9 cellular contexts compared by ENCODE assay signal in genomic region chr13:101627556-101627943, GRCh38.
A peak's percentile ranks its signal among the peaks of the same experiment; 100 is the strongest.
DNase-seq lines count a peak whose midpoint lies in the region; ATAC-seq and TF ChIP-seq lines count a peak whose summit lies in the region.
"Had no signal": no experiment of that assay in that cellular context is flagged by ENCODE, and none has a peak within 500 bp of the region (broad histone marks: within the 10 kb centered on the region; RNA-seq: fewer than 3 reads in every experiment).

No MANE protein-coding gene starts in this region.

- H3K27me3 Mint-ChIP-seq in activated CD4-positive, alpha-beta T cell treated with anti-CD3 and anti-CD28 coated beads for 36 hours = peaks cover 13% of the 10 kb centered on the region
- H3K27me3 Mint-ChIP-seq: brain had no signal

- peak; percentile 39 for ATAC-seq in activated CD4-positive, alpha-beta T cell treated with anti-CD3 and anti-CD28 coated beads for 36 hours
- ATAC-seq in HG02763 (IDR thresholded peaks at IDR 0.05; ENCODE audit: unreplicated experiment) (peak; percentile 50), left lung (peak; percentile 86)

- H3K27me3 ChIP-seq in left lung = no peaks in the 10 kb centered on the region

- TF ChIP-seq CTCF in left lung (IDR thresholded peaks at IDR 0.05) = no peak
- no peak for TF ChIP-seq CTCF in GM13976 (IDR thresholded peaks at IDR 0.05; ENCODE audit: borderline replicate concordance, control extremely low read depth, extremely low read depth, insufficient read depth, missing control alignments)

- no peaks in the 10 kb centered on the region for H3K9me3 Mint-ChIP-seq in activated CD4-positive, alpha-beta T cell treated with anti-CD3 and anti-CD28 coated beads for 36 hours (ENCODE audit: low read depth)
- H3K9me3 Mint-ChIP-seq: brain had no signal

- no peaks in the 10 kb centered on the region for H3K9me3 ChIP-seq in left lung

- peak overlapping the region; percentile 26 to 71 for H3K27ac ChIP-seq in left lung

- H3K4me1 ChIP-seq in left lung = peaks cover 7 to 10% of the 10 kb centered on the region in 2 donors

- H3K4me3 ChIP-seq in left lung = peak overlapping the region in 1 of 2 donors; percentile 10

- CTCF ChIA-PET in activated CD4-positive, alpha-beta T cell treated with anti-CD3 and anti-CD28 coated beads for 36 hours (lab: Charles Lee) = no interaction called here

- in situ Hi-C loops in GM13976 (cut with MboI; ENCODE audit: low sequenced_read_pairs, unreplicated experiment) = no loop called here

- DNase-seq in activated CD4-positive, alpha-beta T cell treated with anti-CD3 and anti-CD28 coated beads for 36 hours = no peak
- no peak for DNase-seq in activated CD4-positive, alpha-beta T cell treated with anti-CD3 and anti-CD28 coated beads, Interleukin-2, amount 50 U/mL, for 48 hours
- peak; percentile 84 for DNase-seq in OCI-M1 (lab: John Stamatoyannopoulos, UW)
- no peak for DNase-seq in left lung
- no peak for DNase-seq in DMS 273 (lab: John Stamatoyannopoulos, UW; ENCODE audit: unreplicated experiment)
- no peak for DNase-seq in GM13976 (ENCODE audit: low spot score)
- no peak for DNase-seq in activated CD8-positive, alpha-beta memory T cell treated with anti-CD3 and anti-CD28 coated beads, Interleukin-2, amount 50 U/mL, for 4 hours

- H3K4me3 Mint-ChIP-seq in activated CD4-positive, alpha-beta T cell treated with anti-CD3 and anti-CD28 coated beads for 36 hours = peak overlapping the region; percentile 1

- no peaks in the 10 kb centered on the region for H3K36me3 ChIP-seq in left lung

- no peak overlapping the region for H3K27ac Mint-ChIP-seq in activated CD4-positive, alpha-beta T cell treated with anti-CD3 and anti-CD28 coated beads for 36 hours

- POLR2A ChIA-PET in activated CD4-positive, alpha-beta T cell treated with anti-CD3 and anti-CD28 coated beads for 36 hours (lab: Charles Lee) = interaction anchor here (0.5 kb wide), 1 partner anchor 563 kb away, joined by 3 read pairs; no protein-coding TSS in a partner anchor

- H3K36me3 Mint-ChIP-seq in activated CD4-positive, alpha-beta T cell treated with anti-CD3 and anti-CD28 coated beads for 36 hours (ENCODE audit: low read depth) = no peaks in the 10 kb centered on the region
- H3K36me3 Mint-ChIP-seq: brain had no signal

- peaks cover 42% of the 10 kb centered on the region for H3K4me1 Mint-ChIP-seq in activated CD4-positive, alpha-beta T cell treated with anti-CD3 and anti-CD28 coated beads for 36 hours

- intact Hi-C loops in activated CD4-positive, alpha-beta T cell treated with anti-CD3 and anti-CD28 coated beads for 36 hours (cut with DNase I, micrococcal nuclease) = loop anchor here (2.0 to 10.0 kb wide), 8 partner anchors 105 to 1235 kb away; partner anchors contain the start of genes TMTC4 (in 1 of the 2) and TPP2 (in 1 of the 2)
- intact Hi-C loops in left lung (cut with DNase I) = no loop called here

Comparison
In these comparisons a context has a peak if more than half of its experiments do, and no peak if none do; other contexts are left out.
1. intact Hi-C loops: an anchor here in activated CD4-positive, alpha-beta T cell treated with anti-CD3 and anti-CD28 coated beads for 36 hours (2.0 to 10.0 kb wide); none called in left lung.